In the genomic region with DNA sequence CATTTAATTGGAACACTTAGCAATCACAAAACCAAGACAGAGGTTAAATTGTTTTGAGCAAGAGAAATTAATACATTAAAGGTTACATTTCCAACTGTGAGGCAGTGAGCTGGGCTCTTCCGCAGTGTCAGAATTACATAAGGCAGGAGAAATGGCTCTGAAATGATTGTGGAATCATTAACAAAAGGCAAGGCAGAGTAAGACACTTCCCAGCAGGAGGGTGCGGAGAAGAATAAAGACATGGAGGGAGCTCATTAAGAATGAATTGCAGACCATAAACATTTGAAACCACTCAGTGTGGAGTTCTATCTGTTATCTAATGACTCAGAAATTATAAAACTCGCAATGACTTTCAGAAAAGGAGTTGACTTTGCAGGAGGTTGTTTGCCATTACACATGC, we compare ENCODE assay signal across 1 cellular context.
A peak's percentile ranks its signal among the peaks of the same experiment; 100 is the strongest.
TF ChIP-seq lines count a peak whose summit lies in the region.

No MANE protein-coding gene starts in this region.

TF ChIP-seq in HEK293, 187 proteins besides CTCF, POLR2A, EP300 and RAD21 (continued from another document and continues in another):
- TF ChIP-seq, protein P1, sequence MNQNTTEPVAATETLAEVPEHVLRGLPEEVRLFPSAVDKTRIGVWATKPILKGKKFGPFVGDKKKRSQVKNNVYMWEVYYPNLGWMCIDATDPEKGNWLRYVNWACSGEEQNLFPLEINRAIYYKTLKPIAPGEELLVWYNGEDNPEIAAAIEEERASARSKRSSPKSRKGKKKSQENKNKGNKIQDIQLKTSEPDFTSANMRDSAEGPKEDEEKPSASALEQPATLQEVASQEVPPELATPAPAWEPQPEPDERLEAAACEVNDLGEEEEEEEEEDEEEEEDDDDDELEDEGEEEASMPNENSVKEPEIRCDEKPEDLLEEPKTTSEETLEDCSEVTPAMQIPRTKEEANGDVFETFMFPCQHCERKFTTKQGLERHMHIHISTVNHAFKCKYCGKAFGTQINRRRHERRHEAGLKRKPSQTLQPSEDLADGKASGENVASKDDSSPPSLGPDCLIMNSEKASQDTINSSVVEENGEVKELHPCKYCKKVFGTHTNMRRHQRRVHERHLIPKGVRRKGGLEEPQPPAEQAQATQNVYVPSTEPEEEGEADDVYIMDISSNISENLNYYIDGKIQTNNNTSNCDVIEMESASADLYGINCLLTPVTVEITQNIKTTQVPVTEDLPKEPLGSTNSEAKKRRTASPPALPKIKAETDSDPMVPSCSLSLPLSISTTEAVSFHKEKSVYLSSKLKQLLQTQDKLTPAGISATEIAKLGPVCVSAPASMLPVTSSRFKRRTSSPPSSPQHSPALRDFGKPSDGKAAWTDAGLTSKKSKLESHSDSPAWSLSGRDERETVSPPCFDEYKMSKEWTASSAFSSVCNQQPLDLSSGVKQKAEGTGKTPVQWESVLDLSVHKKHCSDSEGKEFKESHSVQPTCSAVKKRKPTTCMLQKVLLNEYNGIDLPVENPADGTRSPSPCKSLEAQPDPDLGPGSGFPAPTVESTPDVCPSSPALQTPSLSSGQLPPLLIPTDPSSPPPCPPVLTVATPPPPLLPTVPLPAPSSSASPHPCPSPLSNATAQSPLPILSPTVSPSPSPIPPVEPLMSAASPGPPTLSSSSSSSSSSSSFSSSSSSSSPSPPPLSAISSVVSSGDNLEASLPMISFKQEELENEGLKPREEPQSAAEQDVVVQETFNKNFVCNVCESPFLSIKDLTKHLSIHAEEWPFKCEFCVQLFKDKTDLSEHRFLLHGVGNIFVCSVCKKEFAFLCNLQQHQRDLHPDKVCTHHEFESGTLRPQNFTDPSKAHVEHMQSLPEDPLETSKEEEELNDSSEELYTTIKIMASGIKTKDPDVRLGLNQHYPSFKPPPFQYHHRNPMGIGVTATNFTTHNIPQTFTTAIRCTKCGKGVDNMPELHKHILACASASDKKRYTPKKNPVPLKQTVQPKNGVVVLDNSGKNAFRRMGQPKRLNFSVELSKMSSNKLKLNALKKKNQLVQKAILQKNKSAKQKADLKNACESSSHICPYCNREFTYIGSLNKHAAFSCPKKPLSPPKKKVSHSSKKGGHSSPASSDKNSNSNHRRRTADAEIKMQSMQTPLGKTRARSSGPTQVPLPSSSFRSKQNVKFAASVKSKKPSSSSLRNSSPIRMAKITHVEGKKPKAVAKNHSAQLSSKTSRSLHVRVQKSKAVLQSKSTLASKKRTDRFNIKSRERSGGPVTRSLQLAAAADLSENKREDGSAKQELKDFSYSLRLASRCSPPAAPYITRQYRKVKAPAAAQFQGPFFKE (tag by site-specific recombination; IDR thresholded peaks at IDR 0.05; ENCODE audit: borderline replicate concordance): no peak
- TF ChIP-seq GLIS2 (tag by site-specific recombination; IDR thresholded peaks at IDR 0.05) (no peak), ZNF114 (tag by site-specific recombination; IDR thresholded peaks at IDR 0.05) (no peak), ZNF600 (tag by site-specific recombination; IDR thresholded peaks at IDR 0.05) (0 out of 2 replicates have a peak, but pooled peaks have one; percentile 18), ZNF302 (tag by site-specific recombination; IDR thresholded peaks at IDR 0.05; ENCODE audit: low read depth) (no peak), IKZF3 (tag by site-specific recombination; IDR thresholded peaks at IDR 0.05) (peak; percentile 59; the same call in 1 of the 2 replicates), TCF7L2 (IDR thresholded peaks at IDR 0.05; ENCODE audit: borderline replicate concordance, low read depth, low read length) (peak; percentile 44; the same call in 1 of the 2 replicates), ZBTB1 (tag by site-specific recombination; IDR thresholded peaks at IDR 0.05) (no peak), ZNF776 (tag by site-specific recombination; IDR thresholded peaks at IDR 0.05; ENCODE audit: borderline replicate concordance) (no peak), ZSCAN30 (tag by site-specific recombination; IDR thresholded peaks at IDR 0.05) (0 out of 2 replicates have a peak, but pooled peaks have one; percentile 28), ZFP37 (tag by site-specific recombination; IDR thresholded peaks at IDR 0.05) (no peak), GLIS1 (tag by site-specific recombination; IDR thresholded peaks at IDR 0.05) (peak; percentile 90), ZNF416 (tag by site-specific recombination; IDR thresholded peaks at IDR 0.05) (no peak), ZNF501 (tag by site-specific recombination; IDR thresholded peaks at IDR 0.05) (peak; percentile 53), ZNF514 (tag by site-specific recombination; IDR thresholded peaks at IDR 0.05) (no peak), ZNF654 (tag by site-specific recombination; IDR thresholded peaks at IDR 0.05; ENCODE audit: low read depth) (no peak), ZEB2 (tag by site-specific recombination; IDR thresholded peaks at IDR 0.05) (0 out of 2 replicates have a peak, but pooled peaks have one; percentile 18), ZNF629 (tag by site-specific recombination; IDR thresholded peaks at IDR 0.05) (0 out of 2 replicates have a peak, but pooled peaks have one; percentile 21), HOXD13 (CRISPR knock-in tag; IDR thresholded peaks at IDR 0.05; ENCODE audit: borderline replicate concordance) (no peak; the same call in 1 of the 2 replicates), ZIC2 (tag by site-specific recombination; IDR thresholded peaks at IDR 0.05) (peak; percentile 68), OSR2 (tag by site-specific recombination; IDR thresholded peaks at IDR 0.05) (peak; percentile 35; the same call in 1 of the 2 replicates), ZNF138 (tag by site-specific recombination; IDR thresholded peaks at IDR 0.05; ENCODE audit: borderline replicate concordance) (no peak), ZNF350 (tag by site-specific recombination; IDR thresholded peaks at IDR 0.05) (no peak), ZNF366 (tag by site-specific recombination; conservative IDR thresholded peaks at IDR 0.05) (no peak), ZNF549 (tag by site-specific recombination; IDR thresholded peaks at IDR 0.05) (no peak), ZXDB (tag by site-specific recombination; IDR thresholded peaks at IDR 0.05) (0 out of 2 replicates have a peak, but pooled peaks have one; percentile 16), KLF1 (tag by site-specific recombination; IDR thresholded peaks at IDR 0.05) (no peak), ZNF391 (tag by site-specific recombination; IDR thresholded peaks at IDR 0.05; ENCODE audit: borderline replicate concordance, low read depth) (no peak), ZNF211 (tag by site-specific recombination; IDR thresholded peaks at IDR 0.05; ENCODE audit: low read depth) (no peak)
- TF ChIP-seq, protein P2, sequence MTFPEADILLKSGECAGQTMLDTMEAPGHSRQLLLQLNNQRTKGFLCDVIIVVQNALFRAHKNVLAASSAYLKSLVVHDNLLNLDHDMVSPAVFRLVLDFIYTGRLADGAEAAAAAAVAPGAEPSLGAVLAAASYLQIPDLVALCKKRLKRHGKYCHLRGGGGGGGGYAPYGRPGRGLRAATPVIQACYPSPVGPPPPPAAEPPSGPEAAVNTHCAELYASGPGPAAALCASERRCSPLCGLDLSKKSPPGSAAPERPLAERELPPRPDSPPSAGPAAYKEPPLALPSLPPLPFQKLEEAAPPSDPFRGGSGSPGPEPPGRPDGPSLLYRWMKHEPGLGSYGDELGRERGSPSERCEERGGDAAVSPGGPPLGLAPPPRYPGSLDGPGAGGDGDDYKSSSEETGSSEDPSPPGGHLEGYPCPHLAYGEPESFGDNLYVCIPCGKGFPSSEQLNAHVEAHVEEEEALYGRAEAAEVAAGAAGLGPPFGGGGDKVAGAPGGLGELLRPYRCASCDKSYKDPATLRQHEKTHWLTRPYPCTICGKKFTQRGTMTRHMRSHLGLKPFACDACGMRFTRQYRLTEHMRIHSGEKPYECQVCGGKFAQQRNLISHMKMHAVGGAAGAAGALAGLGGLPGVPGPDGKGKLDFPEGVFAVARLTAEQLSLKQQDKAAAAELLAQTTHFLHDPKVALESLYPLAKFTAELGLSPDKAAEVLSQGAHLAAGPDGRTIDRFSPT (tag by site-specific recombination; IDR thresholded peaks at IDR 0.05): peak; percentile 84
- TF ChIP-seq, protein P3, sequence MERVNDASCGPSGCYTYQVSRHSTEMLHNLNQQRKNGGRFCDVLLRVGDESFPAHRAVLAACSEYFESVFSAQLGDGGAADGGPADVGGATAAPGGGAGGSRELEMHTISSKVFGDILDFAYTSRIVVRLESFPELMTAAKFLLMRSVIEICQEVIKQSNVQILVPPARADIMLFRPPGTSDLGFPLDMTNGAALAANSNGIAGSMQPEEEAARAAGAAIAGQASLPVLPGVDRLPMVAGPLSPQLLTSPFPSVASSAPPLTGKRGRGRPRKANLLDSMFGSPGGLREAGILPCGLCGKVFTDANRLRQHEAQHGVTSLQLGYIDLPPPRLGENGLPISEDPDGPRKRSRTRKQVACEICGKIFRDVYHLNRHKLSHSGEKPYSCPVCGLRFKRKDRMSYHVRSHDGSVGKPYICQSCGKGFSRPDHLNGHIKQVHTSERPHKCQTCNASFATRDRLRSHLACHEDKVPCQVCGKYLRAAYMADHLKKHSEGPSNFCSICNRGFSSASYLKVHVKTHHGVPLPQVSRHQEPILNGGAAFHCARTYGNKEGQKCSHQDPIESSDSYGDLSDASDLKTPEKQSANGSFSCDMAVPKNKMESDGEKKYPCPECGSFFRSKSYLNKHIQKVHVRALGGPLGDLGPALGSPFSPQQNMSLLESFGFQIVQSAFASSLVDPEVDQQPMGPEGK (tag by site-specific recombination; IDR thresholded peaks at IDR 0.05): no peak
- TF ChIP-seq, protein P4, sequence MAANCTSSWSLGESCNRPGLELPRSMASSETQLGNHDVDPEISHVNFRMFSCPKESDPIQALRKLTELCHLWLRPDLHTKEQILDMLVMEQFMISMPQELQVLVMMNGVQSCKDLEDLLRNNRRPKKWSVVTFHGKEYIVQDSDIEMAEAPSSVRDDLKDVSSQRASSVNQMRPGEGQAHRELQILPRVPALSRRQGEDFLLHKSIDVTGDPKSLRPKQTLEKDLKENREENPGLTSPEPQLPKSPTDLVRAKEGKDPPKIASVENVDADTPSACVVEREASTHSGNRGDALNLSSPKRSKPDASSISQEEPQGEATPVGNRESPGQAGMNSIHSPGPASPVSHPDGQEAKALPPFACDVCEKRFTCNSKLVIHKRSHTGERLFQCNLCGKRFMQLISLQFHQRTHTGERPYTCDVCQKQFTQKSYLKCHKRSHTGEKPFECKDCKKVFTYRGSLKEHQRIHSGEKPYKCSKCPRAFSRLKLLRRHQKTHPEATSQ (tag by site-specific recombination; IDR thresholded peaks at IDR 0.05): no peak
- TF ChIP-seq, protein P5, sequence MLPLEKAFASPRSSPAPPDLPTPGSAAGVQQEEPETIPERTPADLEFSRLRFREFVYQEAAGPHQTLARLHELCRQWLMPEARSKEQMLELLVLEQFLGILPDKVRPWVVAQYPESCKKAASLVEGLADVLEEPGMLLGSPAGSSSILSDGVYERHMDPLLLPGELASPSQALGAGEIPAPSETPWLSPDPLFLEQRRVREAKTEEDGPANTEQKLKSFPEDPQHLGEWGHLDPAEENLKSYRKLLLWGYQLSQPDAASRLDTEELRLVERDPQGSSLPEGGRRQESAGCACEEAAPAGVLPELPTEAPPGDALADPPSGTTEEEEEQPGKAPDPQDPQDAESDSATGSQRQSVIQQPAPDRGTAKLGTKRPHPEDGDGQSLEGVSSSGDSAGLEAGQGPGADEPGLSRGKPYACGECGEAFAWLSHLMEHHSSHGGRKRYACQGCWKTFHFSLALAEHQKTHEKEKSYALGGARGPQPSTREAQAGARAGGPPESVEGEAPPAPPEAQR (tag by site-specific recombination; IDR thresholded peaks at IDR 0.05): no peak
- TF ChIP-seq, protein P6, sequence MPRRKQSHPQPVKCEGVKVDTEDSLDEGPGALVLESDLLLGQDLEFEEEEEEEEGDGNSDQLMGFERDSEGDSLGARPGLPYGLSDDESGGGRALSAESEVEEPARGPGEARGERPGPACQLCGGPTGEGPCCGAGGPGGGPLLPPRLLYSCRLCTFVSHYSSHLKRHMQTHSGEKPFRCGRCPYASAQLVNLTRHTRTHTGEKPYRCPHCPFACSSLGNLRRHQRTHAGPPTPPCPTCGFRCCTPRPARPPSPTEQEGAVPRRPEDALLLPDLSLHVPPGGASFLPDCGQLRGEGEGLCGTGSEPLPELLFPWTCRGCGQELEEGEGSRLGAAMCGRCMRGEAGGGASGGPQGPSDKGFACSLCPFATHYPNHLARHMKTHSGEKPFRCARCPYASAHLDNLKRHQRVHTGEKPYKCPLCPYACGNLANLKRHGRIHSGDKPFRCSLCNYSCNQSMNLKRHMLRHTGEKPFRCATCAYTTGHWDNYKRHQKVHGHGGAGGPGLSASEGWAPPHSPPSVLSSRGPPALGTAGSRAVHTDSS (tag by site-specific recombination; IDR thresholded peaks at IDR 0.05): no peak
- TF ChIP-seq, protein P7, sequence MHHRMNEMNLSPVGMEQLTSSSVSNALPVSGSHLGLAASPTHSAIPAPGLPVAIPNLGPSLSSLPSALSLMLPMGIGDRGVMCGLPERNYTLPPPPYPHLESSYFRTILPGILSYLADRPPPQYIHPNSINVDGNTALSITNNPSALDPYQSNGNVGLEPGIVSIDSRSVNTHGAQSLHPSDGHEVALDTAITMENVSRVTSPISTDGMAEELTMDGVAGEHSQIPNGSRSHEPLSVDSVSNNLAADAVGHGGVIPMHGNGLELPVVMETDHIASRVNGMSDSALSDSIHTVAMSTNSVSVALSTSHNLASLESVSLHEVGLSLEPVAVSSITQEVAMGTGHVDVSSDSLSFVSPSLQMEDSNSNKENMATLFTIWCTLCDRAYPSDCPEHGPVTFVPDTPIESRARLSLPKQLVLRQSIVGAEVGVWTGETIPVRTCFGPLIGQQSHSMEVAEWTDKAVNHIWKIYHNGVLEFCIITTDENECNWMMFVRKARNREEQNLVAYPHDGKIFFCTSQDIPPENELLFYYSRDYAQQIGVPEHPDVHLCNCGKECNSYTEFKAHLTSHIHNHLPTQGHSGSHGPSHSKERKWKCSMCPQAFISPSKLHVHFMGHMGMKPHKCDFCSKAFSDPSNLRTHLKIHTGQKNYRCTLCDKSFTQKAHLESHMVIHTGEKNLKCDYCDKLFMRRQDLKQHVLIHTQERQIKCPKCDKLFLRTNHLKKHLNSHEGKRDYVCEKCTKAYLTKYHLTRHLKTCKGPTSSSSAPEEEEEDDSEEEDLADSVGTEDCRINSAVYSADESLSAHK (tag by site-specific recombination; IDR thresholded peaks at IDR 0.05): peak; percentile 80
- TF ChIP-seq, protein P8, sequence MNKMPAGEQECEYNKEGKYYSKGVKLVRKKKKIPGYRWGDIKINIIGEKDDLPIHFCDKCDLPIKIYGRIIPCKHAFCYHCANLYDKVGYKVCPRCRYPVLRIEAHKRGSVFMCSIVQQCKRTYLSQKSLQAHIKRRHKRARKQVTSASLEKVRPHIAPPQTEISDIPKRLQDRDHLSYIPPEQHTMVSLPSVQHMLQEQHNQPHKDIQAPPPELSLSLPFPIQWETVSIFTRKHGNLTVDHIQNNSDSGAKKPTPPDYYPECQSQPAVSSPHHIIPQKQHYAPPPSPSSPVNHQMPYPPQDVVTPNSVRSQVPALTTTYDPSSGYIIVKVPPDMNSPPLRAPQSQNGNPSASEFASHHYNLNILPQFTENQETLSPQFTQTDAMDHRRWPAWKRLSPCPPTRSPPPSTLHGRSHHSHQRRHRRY (tag by site-specific recombination; IDR thresholded peaks at IDR 0.05): no peak
